ENCODE assay signal across 40 cellular contexts in the genomic region with DNA sequence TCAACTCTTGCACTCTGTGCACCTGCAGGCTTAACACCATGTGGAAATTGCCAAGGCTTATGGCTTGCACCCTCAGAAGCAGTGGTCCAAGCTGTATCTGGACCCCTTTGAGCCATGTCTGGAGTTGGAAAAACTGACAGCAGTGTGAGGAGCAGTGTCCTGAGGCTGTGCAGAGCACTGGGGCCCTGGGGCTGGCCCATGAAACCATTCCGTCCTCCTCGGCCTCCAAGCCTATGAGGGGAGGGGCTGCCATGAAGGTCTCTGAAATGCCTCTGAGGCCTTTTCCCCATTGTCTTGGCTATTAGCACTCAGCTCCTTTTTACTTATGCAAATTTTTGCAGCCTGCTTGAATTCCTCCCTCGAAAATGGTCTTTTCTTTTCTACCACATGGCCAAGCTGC.
"Had no signal": no experiment of that assay in that cellular context is flagged by ENCODE, and none has a peak within 500 bp of the region (broad histone marks: within the 10 kb centered on the region; RNA-seq: fewer than 3 reads in every experiment).

No MANE protein-coding gene starts in this region.

- FAIRE-seq: astrocyte, bronchial epithelial cell had no signal

- H3K4me1 Mint-ChIP-seq: activated naive CD4-positive, alpha-beta T cell treated with anti-CD3 and anti-CD28 coated beads, Interleukin-2, amount 10 ng/mL, durations not matched to agents 7 days and 5 days; activated naive CD4-positive, alpha-beta T cell treated with anti-CD3 and anti-CD28 coated beads, Interleukin-2, amount 50 U/mL, for 24 hours; activated naive CD8-positive, alpha-beta T cell treated with anti-CD3 and anti-CD28 coated beads for 36 hours; activated naive CD8-positive, alpha-beta T cell treated with anti-CD3 and anti-CD28 coated beads, Interleukin-2, amount 10 ng/mL, durations not matched to agents 7 days and 5 days; activated naive CD8-positive, alpha-beta T cell treated with anti-CD3 and anti-CD28 coated beads, Interleukin-2, amount 50 U/mL, for 24 hours; activated T-helper 17 cell treated with anti-CD3 and anti-CD28 coated beads, Interleukin-2, amount 50 U/mL, for 72 hours; central memory CD8-positive, alpha-beta T cell had no signal

- H3K9me3 Mint-ChIP-seq: central memory CD8-positive, alpha-beta T cell had no signal

- H3K4me3 ChIP-seq: adrenal gland, ascending aorta, body of pancreas, breast epithelium, cardiac muscle cell had no signal

- H3K27me3 Mint-ChIP-seq: activated naive CD4-positive, alpha-beta T cell treated with anti-CD3 and anti-CD28 coated beads, Interleukin-2, amount 10 ng/mL, durations not matched to agents 7 days and 5 days; activated naive CD4-positive, alpha-beta T cell treated with anti-CD3 and anti-CD28 coated beads, Interleukin-2, amount 50 U/mL, for 24 hours; activated naive CD8-positive, alpha-beta T cell; activated naive CD8-positive, alpha-beta T cell treated with anti-CD3 and anti-CD28 coated beads for 36 hours; activated naive CD8-positive, alpha-beta T cell treated with anti-CD3 and anti-CD28 coated beads, Interleukin-2, amount 10 ng/mL, durations not matched to agents 7 days and 5 days; activated naive CD8-positive, alpha-beta T cell treated with anti-CD3 and anti-CD28 coated beads, Interleukin-2, amount 50 U/mL, for 24 hours; activated T-cell treated with anti-CD3 and anti-CD28 coated beads, Interleukin-2, amount 50 U/mL, for 24 hours; activated T-helper 17 cell treated with anti-CD3 and anti-CD28 coated beads, Interleukin-2, amount 50 U/mL, for 72 hours; central memory CD8-positive, alpha-beta T cell had no signal

- H3K36me3 ChIP-seq: adrenal gland, brain microvascular endothelial cell, breast epithelium, cardiac muscle cell had no signal

- H3K4me3 Mint-ChIP-seq: activated naive CD4-positive, alpha-beta T cell treated with anti-CD3 and anti-CD28 coated beads for 36 hours; activated naive CD4-positive, alpha-beta T cell treated with anti-CD3 and anti-CD28 coated beads, Interleukin-2, amount 10 ng/mL, durations not matched to agents 7 days and 5 days; activated naive CD4-positive, alpha-beta T cell treated with anti-CD3 and anti-CD28 coated beads, Interleukin-2, amount 50 U/mL, for 24 hours; activated naive CD8-positive, alpha-beta T cell; activated naive CD8-positive, alpha-beta T cell treated with anti-CD3 and anti-CD28 coated beads for 36 hours; activated naive CD8-positive, alpha-beta T cell treated with anti-CD3 and anti-CD28 coated beads, Interleukin-2, amount 10 ng/mL, durations not matched to agents 7 days and 5 days; activated naive CD8-positive, alpha-beta T cell treated with anti-CD3 and anti-CD28 coated beads, Interleukin-2, amount 50 U/mL, for 24 hours; activated T-cell treated with anti-CD3 and anti-CD28 coated beads, Interleukin-2, amount 50 U/mL, for 24 hours; activated T-cell treated with anti-CD3 and anti-CD28 coated beads, Interleukin-2, amount 50 U/mL, for 4 hours; activated T-cell treated with anti-CD3 and anti-CD28 coated beads, Interleukin-2, amount 50 U/mL, for 72 hours; activated T-helper 1 cell treated with anti-CD3 and anti-CD28 coated beads, Interleukin-12 subunit alpha, Interleukin-12 subunit beta, Interleukin-2, Interleukin-4 antibody, amounts not matched to agents 30 ng/mL and 10 ng/mL and 1 ng/mL, durations not matched to agents 14 hours and 24 hours and 36 hours; activated T-helper 17 cell treated with anti-CD3 and anti-CD28 coated beads, Interleukin-2, amount 50 U/mL, for 72 hours; brain; central memory CD8-positive, alpha-beta T cell had no signal

- H3K4me1 ChIP-seq: adrenal gland, ascending aorta, body of pancreas, breast epithelium had no signal

- DNase-seq: activated effector memory CD4-positive, alpha-beta T cell treated with anti-CD3 and anti-CD28 coated beads, Interleukin-2, amount 50 U/mL, for 16 hours; activated effector memory CD4-positive, alpha-beta T cell treated with Interleukin-2 at 50 U/mL for 16 hours; activated gamma-delta T cell; activated gamma-delta T cell treated with Interleukin-2 at 50 U/mL for 16 hours; activated naive CD4-positive, alpha-beta T cell; activated naive CD4-positive, alpha-beta T cell treated with anti-CD3 and anti-CD28 coated beads for 36 hours; activated naive CD4-positive, alpha-beta T cell treated with anti-CD3 and anti-CD28 coated beads, Interleukin-2, amount 10 ng/mL, durations not matched to agents 7 days and 5 days; activated naive CD4-positive, alpha-beta T cell treated with anti-CD3 and anti-CD28 coated beads, Interleukin-2, amount 50 U/mL, for 16 hours; activated naive CD4-positive, alpha-beta T cell treated with Interleukin-2 at 50 U/mL for 16 hours; activated naive CD8-positive, alpha-beta T cell treated with anti-CD3 and anti-CD28 coated beads for 36 hours; activated naive CD8-positive, alpha-beta T cell treated with anti-CD3 and anti-CD28 coated beads, Interleukin-2, amount 10 ng/mL, durations not matched to agents 7 days and 5 days; activated naive CD8-positive, alpha-beta T cell treated with anti-CD3 and anti-CD28 coated beads, Interleukin-2, amount 50 U/mL, for 24 hours; activated T-cell treated with anti-CD3 and anti-CD28 coated beads, Interleukin-2, amount 50 U/mL, for 1 hour; activated T-cell treated with anti-CD3 and anti-CD28 coated beads, Interleukin-2, amount 50 U/mL, for 24 hours; activated T-cell treated with anti-CD3 and anti-CD28 coated beads, Interleukin-2, amount 50 U/mL, for 4 hours; activated T-cell treated with anti-CD3 and anti-CD28 coated beads, Interleukin-2, amount 50 U/mL, for 48 hours; activated T-cell treated with anti-CD3 and anti-CD28 coated beads, Interleukin-2, amount 50 U/mL, for 72 hours; adrenal gland; amniotic stem cell; amygdala; anterior cingulate cortex; aorta; body of pancreas; brain microvascular endothelial cell; caudate nucleus; central memory CD4-positive, alpha-beta T cell; cerebellar nuclear complex had no signal

- H3K27ac ChIP-seq: adrenal gland, ascending aorta, body of pancreas, brain microvascular endothelial cell, breast epithelium, cardiac muscle cell had no signal

- H3K27ac Mint-ChIP-seq: activated naive CD4-positive, alpha-beta T cell treated with anti-CD3 and anti-CD28 coated beads for 36 hours; activated naive CD4-positive, alpha-beta T cell treated with anti-CD3 and anti-CD28 coated beads, Interleukin-2, amount 10 ng/mL, durations not matched to agents 7 days and 5 days; activated naive CD4-positive, alpha-beta T cell treated with anti-CD3 and anti-CD28 coated beads, Interleukin-2, amount 50 U/mL, for 24 hours; activated naive CD4-positive, alpha-beta T cell treated with anti-CD3 and anti-CD28 coated beads, Interleukin-2, amount 50 U/mL, for 72 hours; activated naive CD8-positive, alpha-beta T cell; activated naive CD8-positive, alpha-beta T cell treated with anti-CD3 and anti-CD28 coated beads for 36 hours; activated naive CD8-positive, alpha-beta T cell treated with anti-CD3 and anti-CD28 coated beads, Interleukin-2, amount 10 ng/mL, durations not matched to agents 7 days and 5 days; activated naive CD8-positive, alpha-beta T cell treated with anti-CD3 and anti-CD28 coated beads, Interleukin-2, amount 50 U/mL, for 24 hours; activated T-cell treated with anti-CD3 and anti-CD28 coated beads, Interleukin-2, amount 50 U/mL, for 24 hours; activated T-cell treated with anti-CD3 and anti-CD28 coated beads, Interleukin-2, amount 50 U/mL, for 72 hours; activated T-helper 1 cell treated with anti-CD3 and anti-CD28 coated beads, Interleukin-12 subunit alpha, Interleukin-12 subunit beta, Interleukin-2, Interleukin-4 antibody, amounts not matched to agents 30 ng/mL and 10 ng/mL and 1 ng/mL, durations not matched to agents 14 hours and 24 hours and 36 hours; activated T-helper 17 cell treated with anti-CD3 and anti-CD28 coated beads, Interleukin-2, amount 50 U/mL, for 72 hours; activated T-helper 2 cell treated with anti-CD3 and anti-CD28 coated beads, Interferon-gamma antibody, Interleukin-2, Interleukin-4, amounts not matched to agents 10 μg/mL and 5 μg/mL and 100 μg/mL, durations not matched to agents 14 hours and 24 hours and 36 hours; brain had no signal

- H3K27me3 ChIP-seq: adrenal gland, ascending aorta, body of pancreas, brain microvascular endothelial cell, breast epithelium, cardiac muscle cell had no signal
